Comparison of ENCODE assay signal across 9 cellular contexts in genomic region chr18:58221060-58221725, GRCh38.
DNase-seq lines count a peak whose midpoint lies in the region; ATAC-seq and TF ChIP-seq lines count a peak whose summit lies in the region.
"Had no signal": no experiment of that assay in that cellular context is flagged by ENCODE, and none has a peak within 500 bp of the region (broad histone marks: within the 10 kb centered on the region; RNA-seq: fewer than 3 reads in every experiment).

No MANE protein-coding gene starts in this region.

- H3K27ac ChIP-seq in mesodermal cell (ENCODE audit: low read depth, low read length, severe bottlenecking) (peak overlapping the region; percentile 50), dorsolateral prefrontal cortex (no peak overlapping the region), tibial nerve (peak overlapping the region in 1 of 4 donors; percentile 63)

- intact Hi-C loops in dorsolateral prefrontal cortex (cut with DNase I), result no loop called here

- H3K9me3 ChIP-seq in mesodermal cell (ENCODE audit: control insufficient read depth, low read length) (no peaks in the 10 kb centered on the region), tibial nerve (no peaks in the 10 kb centered on the region)

- H3K4me3 ChIP-seq in mesodermal cell (ENCODE audit: extremely low read depth, insufficient read depth, low read length, poor library complexity, severe bottlenecking) (peak overlapping the region; percentile 12), dorsolateral prefrontal cortex (no peak overlapping the region), tibial nerve (no peak overlapping the region)

- WGBS in mesodermal cell (ENCODE audit: insufficient coverage in 2 of 2), 2 experiments, result 81 to 82% methylated on average over 7 to 8 of the region's 12 CpGs
- 83 to 87% methylated on average over 12 of the region's 12 CpGs for WGBS in tibial nerve, 2 donors

- H3K36me3 ChIP-seq in mesodermal cell (ENCODE audit: control insufficient read depth, insufficient read depth, low read length) (no peaks in the 10 kb centered on the region), tibial nerve (no peaks in the 10 kb centered on the region)

- DNase-seq in COLO829 (ENCODE audit: low spot score) (peak; percentile 83), LoVo (ENCODE audit: low spot score) (peak; percentile 91), dermis microvascular lymphatic vessel endothelial cell (ENCODE audit: low read depth in 2 of 2) (peak; percentile 69 to 89), dorsolateral prefrontal cortex (no peak), tibial nerve (ENCODE audit: low spot score in 2 of 2) (no peak)
- DNase-seq: NCI-H2029 had no signal

- TF ChIP-seq POLR2A in tibial nerve (IDR thresholded peaks at IDR 0.05), result no peak

- peaks cover 40% of the 10 kb centered on the region for H3K4me1 ChIP-seq in mesodermal cell (ENCODE audit: control insufficient read depth, insufficient read depth, low read length, poor library complexity, severe bottlenecking)
- peaks cover 0 to 38% (median 13%) of the 10 kb centered on the region in 4 donors for H3K4me1 ChIP-seq in tibial nerve

- ATAC-seq in HG03095 (IDR thresholded peaks at IDR 0.05; ENCODE audit: unreplicated experiment) (no peak), HG02840 (IDR thresholded peaks at IDR 0.05; ENCODE audit: low FRiP score, unreplicated experiment) (no peak)

- TF ChIP-seq EP300 in tibial nerve (IDR thresholded peaks at IDR 0.05), result no peak

- no peaks in the 10 kb centered on the region for H3K27me3 ChIP-seq in dorsolateral prefrontal cortex
- no peaks in the 10 kb centered on the region for H3K27me3 ChIP-seq in tibial nerve

- TF ChIP-seq CTCF in dorsolateral prefrontal cortex (IDR thresholded peaks at IDR 0.05 in 54 of 56, conservative IDR thresholded peaks at IDR 0.05 in 2 of 56; ENCODE audit: low read depth in 1 of 56, partially characterized antibody in 56 of 56) (no peak), tibial nerve (IDR thresholded peaks at IDR 0.05) (no peak)

Comparison
In these comparisons a context has a peak if more than half of its experiments do, and no peak if none do; other contexts are left out.
1. DNase-seq: peak in COLO829 (single experiment), LoVo (single experiment) and dermis microvascular lymphatic vessel endothelial cell (2 of 2); none in dorsolateral prefrontal cortex (0 of 10) and tibial nerve (0 of 2).